17 cellular contexts compared by ENCODE assay signal in genomic region chr1:58065520-58065919, GRCh38.
A peak's percentile ranks its signal among the peaks of the same experiment; 100 is the strongest.
DNase-seq lines count a peak whose midpoint lies in the region; ATAC-seq, FAIRE-seq and TF ChIP-seq lines count a peak whose summit lies in the region.
"Had no signal": no experiment of that assay in that cellular context is flagged by ENCODE, and none has a peak within 500 bp of the region (broad histone marks: within the 10 kb centered on the region; RNA-seq: fewer than 3 reads in every experiment).

No MANE protein-coding gene starts in this region.

- in situ Hi-C loops in HepG2 (cut with HindIII; ENCODE audit: extremely low pct_ligation_motif_present, low pct_unique_long_range_greater_than_20kb) = no loop called here

- H3K4me3 ChIP-seq in H7 (ENCODE audit: insufficient read depth, low read depth, low read length) = no peak overlapping the region
- no peak overlapping the region for H3K4me3 ChIP-seq in WERI-Rb-1 (ENCODE audit: low read depth, low read length)
- H3K4me3 ChIP-seq in HepG2 (replicated peaks in 1 of 3; ENCODE audit: insufficient read depth in 1 of 3, low read depth in 2 of 3, low read length in 3 of 3) = no peak overlapping the region
- H3K4me3 ChIP-seq: BLaER1 treated with 17β-estradiol and CSF1 and Interleukin-3, amounts not matched to agents 10 nM and 100 nM; dorsolateral prefrontal cortex had no signal

- no peak for FAIRE-seq in HepG2 (lab: Jason Lieb, UNC)
- FAIRE-seq: G401.6 had no signal

- no peak for TF ChIP-seq RAD21 in HepG2 (CRISPR knock-in tag; IDR thresholded peaks at IDR 0.05)

- POLR2A ChIA-PET in HepG2 (lab: Yijun Ruan, JAX) = no interaction called here

- no peaks in the 10 kb centered on the region for H4K20me1 ChIP-seq in HepG2 (ENCODE audit: insufficient read depth, low read length)
- H4K20me1 ChIP-seq: BLaER1 treated with 17β-estradiol and CSF1 and Interleukin-3, amounts not matched to agents 10 nM and 100 nM had no signal

- no peak overlapping the region for H3K9ac ChIP-seq in HepG2 (ENCODE audit: insufficient read depth, low read depth, low read length)
- H3K9ac ChIP-seq: BLaER1 treated with 17β-estradiol and CSF1 and Interleukin-3, amounts not matched to agents 10 nM and 100 nM had no signal

- H3K27ac ChIP-seq in WERI-Rb-1 (no peak overlapping the region), HepG2 (ENCODE audit: extremely low read length, insufficient read depth, low read length) (no peak overlapping the region)
- H3K27ac ChIP-seq: BLaER1 treated with 17β-estradiol and CSF1 and Interleukin-3, amounts not matched to agents 10 nM and 100 nM; dorsolateral prefrontal cortex had no signal

- TF ChIP-seq POLR2A in HepG2 (IDR thresholded peaks at IDR 0.05; ENCODE audit: insufficient read depth in 1 of 2, low read depth in 2 of 2, low read length in 2 of 2) = no peak

- intact Hi-C loops in HepG2 (cut with micrococcal nuclease; ENCODE audit: unreplicated experiment) = loop anchor here (5.0 kb wide), 1 partner anchor 97 kb away; no protein-coding TSS in a partner anchor

- H3K79me2 ChIP-seq in HepG2 (ENCODE audit: insufficient read depth, low read length) = no peaks in the 10 kb centered on the region

- TF ChIP-seq EP300 in HepG2 (IDR thresholded peaks at IDR 0.05; ENCODE audit: low read depth in 2 of 2, low read length in 2 of 2) (no peak), HepG2 (CRISPR knock-in tag; IDR thresholded peaks at IDR 0.05; ENCODE audit: borderline replicate concordance) (no peak)

- CTCF ChIA-PET in HepG2 (lab: Yijun Ruan, JAX; ENCODE audit: low intra/inter-chr PET ratio, low total read pairs) = interaction anchor here (1.2 kb wide), 1 partner anchor 98 kb away, joined by 4 read pairs; no protein-coding TSS in a partner anchor

- H3K4me1 ChIP-seq in HepG2 (ENCODE audit: insufficient read depth, low read length) = no peaks in the 10 kb centered on the region
- H3K4me1 ChIP-seq: BLaER1 treated with 17β-estradiol and CSF1 and Interleukin-3, amounts not matched to agents 10 nM and 100 nM had no signal

- H3K27me3 ChIP-seq in H7 (ENCODE audit: control insufficient read depth, insufficient read depth, low read length) (no peaks in the 10 kb centered on the region), WERI-Rb-1 (ENCODE audit: insufficient read depth, low read depth, severe bottlenecking) (no peaks in the 10 kb centered on the region), HepG2 (ENCODE audit: control insufficient read depth in 1 of 2, insufficient read depth in 2 of 2, low read length in 2 of 2) (no peaks in the 10 kb centered on the region)
- H3K27me3 ChIP-seq: BLaER1 treated with 17β-estradiol and CSF1 and Interleukin-3, amounts not matched to agents 10 nM and 100 nM had no signal

- 39% methylated on average over 6 of the region's 6 CpGs for WGBS in HepG2 (ENCODE audit: low lambda C conversion rate)

- no peaks in the 10 kb centered on the region for H3K36me3 ChIP-seq in H7 (replicated peaks; ENCODE audit: control insufficient read depth, insufficient read depth, low read length)
- H3K36me3 ChIP-seq in WERI-Rb-1 = no peaks in the 10 kb centered on the region
- no peaks in the 10 kb centered on the region for H3K36me3 ChIP-seq in HepG2 (replicated peaks in 1 of 2; ENCODE audit: control insufficient read depth in 1 of 2, insufficient read depth in 2 of 2, low read length in 2 of 2)
- H3K36me3 ChIP-seq: BLaER1 treated with 17β-estradiol and CSF1 and Interleukin-3, amounts not matched to agents 10 nM and 100 nM had no signal

- DNase-seq in GM10266 (ENCODE audit: extremely low spot score) = peak; percentile 8
- DNase-seq in H7 = peak; percentile 55
- DNase-seq in WERI-Rb-1 = peak; percentile 42
- DNase-seq in HepG2 (ENCODE audit: low spot score) = peak; percentile 3
- DNase-seq in NAMALWA (ENCODE audit: low spot score) = no peak
- DNase-seq in nucleus accumbens (lab: John Stamatoyannopoulos, UW) = no peak
- no peak for DNase-seq in KG1 (lab: John Stamatoyannopoulos, UW)
- DNase-seq: activated CD4-positive, alpha-beta T cell treated with anti-CD3 and anti-CD28 coated beads for 1 hour; activated naive CD4-positive, alpha-beta T cell treated with anti-CD3 and anti-CD28 coated beads, Interleukin-2, amount 50 U/mL, for 16 hours; dorsolateral prefrontal cortex; hypothalamus; naive thymus-derived CD8-positive, alpha-beta T cell; NCI-H187 treated with DMSO at 0.1 percent for 48 hours; substantia nigra; T-helper 2 cell had no signal

- H2AFZ ChIP-seq in HepG2 (ENCODE audit: low read length) = no peak overlapping the region

- H3K4me2 ChIP-seq in HepG2 (ENCODE audit: low read depth, low read length) = no peak overlapping the region
- H3K4me2 ChIP-seq: BLaER1 treated with 17β-estradiol and CSF1 and Interleukin-3, amounts not matched to agents 10 nM and 100 nM had no signal

- TF ChIP-seq CTCF in GM10266 (IDR thresholded peaks at IDR 0.05; ENCODE audit: control insufficient read depth, insufficient read depth, low read depth, missing control alignments) = peak; percentile 28
- peak; percentile 66 for TF ChIP-seq CTCF in WERI-Rb-1 (IDR thresholded peaks at IDR 0.05; ENCODE audit: low read depth, low read length)
- TF ChIP-seq CTCF in HepG2 (CRISPR knock-in tag; IDR thresholded peaks at IDR 0.05) = peak; percentile 58

- no TSS peak for BruUV-seq in HepG2 (replicated peaks; lab: Mats Ljungman, UMichigan)

- H3K9me3 ChIP-seq in WERI-Rb-1 (ENCODE audit: severe bottlenecking) (no peaks in the 10 kb centered on the region), HepG2 (ENCODE audit: low read length) (no peaks in the 10 kb centered on the region)
- H3K9me3 ChIP-seq: BLaER1 treated with 17β-estradiol and CSF1 and Interleukin-3, amounts not matched to agents 10 nM and 100 nM had no signal

- peak; percentile 80 for ATAC-seq in HepG2
- ATAC-seq: naive thymus-derived CD8-positive, alpha-beta T cell had no signal

TF ChIP-seq in HepG2, 621 proteins besides CTCF, POLR2A, EP300 and RAD21:
- TF ChIP-seq ZNF326 (CRISPR knock-in tag; IDR thresholded peaks at IDR 0.05; ENCODE audit: borderline replicate concordance) (no peak), ZNF616 (CRISPR knock-in tag; IDR thresholded peaks at IDR 0.05; ENCODE audit: low read depth) (no peak), ZNF770 (CRISPR knock-in tag; IDR thresholded peaks at IDR 0.05) (no peak), STAG1 (CRISPR knock-in tag; IDR thresholded peaks at IDR 0.05) (peak; percentile 55)
TF ChIP-seq in HepG2: peak in this region for 1.

Comparison
In these comparisons a context has a peak if more than half of its experiments do, and no peak if none do; other contexts are left out.
1. DNase-seq: peak in GM10266 (single experiment), H7 (single experiment), WERI-Rb-1 (single experiment) and HepG2 (single experiment); none in NAMALWA (single experiment), nucleus accumbens (0 of 56) and KG1 (single experiment).
2. Peak in every context shown above with its lines, with median percentiles within 50 percentile points of each other: CTCF ChIP-seq.